In genomic region chr17:48970224-48970623, GRCh38 we compare ENCODE assay signal across 2 cellular contexts.
TF ChIP-seq lines count a peak whose summit lies in the region.

No MANE protein-coding gene starts in this region.

TF ChIP-seq in IMR-90, 13 proteins besides CTCF, POLR2A, EP300 and RAD21:
- TF ChIP-seq NFE2L2 (IDR thresholded peaks at IDR 0.05; ENCODE audit: low read depth, low read length) (no peak), USF2 (IDR thresholded peaks at IDR 0.05; ENCODE audit: low read depth, low read length) (no peak), FOS (IDR thresholded peaks at IDR 0.05; ENCODE audit: low read depth, low read length) (no peak), BHLHE40 (IDR thresholded peaks at IDR 0.05; ENCODE audit: low read depth, low read length) (no peak), MXI1 (IDR thresholded peaks at IDR 0.05; ENCODE audit: borderline replicate concordance, low read depth, low read length) (no peak), RFX5 (IDR thresholded peaks at IDR 0.05; ENCODE audit: low read depth, low read length) (no peak)
TF ChIP-seq in IMR-90: peak in this region for 0.

TF ChIP-seq in HepG2, 621 proteins besides CTCF, POLR2A, EP300 and RAD21:
- TF ChIP-seq ZNF598 (CRISPR knock-in tag; IDR thresholded peaks at IDR 0.05; ENCODE audit: borderline replicate concordance) (0 out of 2 replicates have a peak, but pooled peaks have one; percentile 21), ZNF644 (CRISPR knock-in tag; IDR thresholded peaks at IDR 0.05; ENCODE audit: low read depth) (no peak), NFE2L1 (CRISPR knock-in tag; IDR thresholded peaks at IDR 0.05; ENCODE audit: borderline replicate concordance) (0 out of 2 replicates have a peak, but pooled peaks have one; percentile 29), ZKSCAN5 (CRISPR knock-in tag; IDR thresholded peaks at IDR 0.05) (0 out of 2 replicates have a peak, but pooled peaks have one; percentile 31), ZBTB4 (CRISPR knock-in tag; IDR thresholded peaks at IDR 0.05; ENCODE audit: borderline replicate concordance) (0 out of 2 replicates have a peak, but pooled peaks have one; percentile 41), IKZF4 (CRISPR knock-in tag; IDR thresholded peaks at IDR 0.05; ENCODE audit: borderline replicate concordance, low read depth, not compliant biosample characterization) (peak; percentile 5), HOXA3 (CRISPR knock-in tag; IDR thresholded peaks at IDR 0.05) (0 out of 2 replicates have a peak, but pooled peaks have one; percentile 17), ZNF431 (CRISPR knock-in tag; IDR thresholded peaks at IDR 0.05; ENCODE audit: borderline replicate concordance, low read depth) (no peak), ATF7-NPFF (CRISPR knock-in tag; IDR thresholded peaks at IDR 0.05; ENCODE audit: low read depth) (0 out of 2 replicates have a peak, but pooled peaks have one; percentile 34), ASH2L (IDR thresholded peaks at IDR 0.05; ENCODE audit: insufficient read length, low read depth, low read length) (no peak), ZNF780A (CRISPR knock-in tag; IDR thresholded peaks at IDR 0.05) (no peak), MAZ (IDR thresholded peaks at IDR 0.05; ENCODE audit: borderline replicate concordance, low read depth, low read length) (no peak), MAZ (CRISPR knock-in tag; IDR thresholded peaks at IDR 0.05; ENCODE audit: low read depth) (no peak), ZNF567 (CRISPR knock-in tag; IDR thresholded peaks at IDR 0.05; ENCODE audit: borderline replicate concordance) (0 out of 2 replicates have a peak, but pooled peaks have one; percentile 18), NFATC3 (CRISPR knock-in tag; IDR thresholded peaks at IDR 0.05) (0 out of 2 replicates have a peak, but pooled peaks have one; percentile 66), ZBTB33 (CRISPR knock-in tag; IDR thresholded peaks at IDR 0.05) (peak; percentile 65), ZBTB38 (CRISPR knock-in tag; IDR thresholded peaks at IDR 0.05) (peak; percentile 29; the same call in 1 of the 2 replicates)
